In the genomic region with DNA sequence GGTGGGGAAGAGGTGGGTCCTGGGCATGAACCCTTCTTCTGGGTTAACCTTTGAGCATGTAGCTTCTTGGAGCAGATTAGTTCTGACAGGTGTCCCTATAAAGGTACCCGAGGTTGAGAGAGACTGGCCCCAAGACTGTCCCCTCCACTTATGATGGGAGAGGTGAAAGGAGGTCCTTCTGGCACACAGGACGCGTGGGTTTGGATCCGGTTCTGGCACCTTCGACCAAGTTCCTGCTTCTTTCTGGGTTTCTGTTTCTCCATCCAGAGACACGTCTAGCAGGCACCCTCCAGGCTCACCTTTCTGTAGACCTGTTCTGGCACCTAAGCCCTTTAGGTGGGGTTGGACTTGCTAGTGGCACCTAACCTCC, we compare ENCODE assay signal across 29 cellular contexts. TPM values are rescaled to one million over a fixed set of nuclear protein-coding genes. Genes with fewer than 3 reads are reported as not detected.
"Had no signal": no experiment of that assay in that cellular context is flagged by ENCODE, and none has a peak within 500 bp of the region (broad histone marks: within the 10 kb centered on the region; RNA-seq: fewer than 3 reads in every experiment).

No MANE protein-coding gene starts in this region.

- H2AFZ ChIP-seq: neural progenitor cell had no signal

- H3K4me1 ChIP-seq: psoas muscle, right lobe of liver, testis, upper lobe of right lung had no signal

- H3K9ac ChIP-seq: neural progenitor cell had no signal

- H3K36me3 ChIP-seq: heart left ventricle, left ventricle myocardium inferior, neural progenitor cell, neutrophil, ovary, right lobe of liver, stomach, tibial artery, upper lobe of right lung, uterus had no signal

- H3K4me2 ChIP-seq: neural progenitor cell, smooth muscle cell had no signal

- H3K27me3 ChIP-seq: ovary, testis had no signal

- DNase-seq: heart left ventricle; hypothalamus; islet precursor cell; left ventricle myocardium inferior; mesendoderm; naive B cell; natural killer cell; occipital lobe; ovary; psoas muscle; right lobe of liver; stimulated activated CD4-positive, alpha-beta T cell treated with anti-CD3 and anti-CD28 coated beads, Interleukin-1b, Interleukin-23, amount 100 ng/mL, for 48 hours; stimulated activated CD4-positive, alpha-beta T cell treated with anti-CD3 and anti-CD28 coated beads, Interleukin-2, amount 100 ng/mL, for 48 hours; stimulated activated CD4-positive, alpha-beta T cell treated with anti-CD3 and anti-CD28 coated beads, Interleukin-4, amount 100 ng/mL, for 4 hours; stimulated activated CD8-positive, alpha-beta memory T cell treated with anti-CD3 and anti-CD28 coated beads, Interleukin-4, amount 100 ng/mL, for 48 hours; stimulated activated naive CD8-positive, alpha-beta T cell treated with anti-CD3 and anti-CD28 coated beads, Interleukin-15, Interleukin-2, amounts not matched to agents 100 U/mL and 50 U/mL, for 24 hours; stomach; testis; tibial artery; trophoblast cell; upper lobe of right lung; uterus had no signal

- H3K27ac ChIP-seq: heart left ventricle, left ventricle myocardium inferior, neural progenitor cell, neutrophil, ovary, psoas muscle, right lobe of liver, stomach, testis, tibial artery, upper lobe of right lung, uterus had no signal

- H3K4me3 ChIP-seq: heart left ventricle, left ventricle myocardium inferior, lung, neural progenitor cell, ovary, psoas muscle, right lobe of liver, smooth muscle cell, stomach, testis, tibial artery, upper lobe of right lung, uterus had no signal

- H3K9me3 ChIP-seq: heart left ventricle, left ventricle myocardium inferior, neutrophil, ovary, psoas muscle, right lobe of liver, stomach, testis, tibial artery, upper lobe of right lung, uterus had no signal

RNA-seq across cellular contexts. Expression of a gene that starts 4.1 kb away (rescaled TPM):
- total RNA-seq: kidney epithelial cell, left ventricle myocardium inferior, mesothelial cell of epicardium, mononuclear cell, natural killer cell, ovary, right lobe of liver, smooth muscle cell, stomach, testis, upper lobe of right lung, uterus had no signal
- polyA plus RNA-seq: heart left ventricle, ovary, smooth muscle cell, stomach had no signal
